ENCODE assay signal across 12 cellular contexts in genomic region chr4:41709844-41710481, GRCh38. TPM values are rescaled to one million over a fixed set of nuclear protein-coding genes. Genes with fewer than 3 reads are reported as not detected.
A peak's percentile ranks its signal among the peaks of the same experiment; 100 is the strongest.
DNase-seq lines count a peak whose midpoint lies in the region; ATAC-seq and TF ChIP-seq lines count a peak whose summit lies in the region.
"Had no signal": no experiment of that assay in that cellular context is flagged by ENCODE, and none has a peak within 500 bp of the region (broad histone marks: within the 10 kb centered on the region; RNA-seq: fewer than 3 reads in every experiment).

No MANE protein-coding gene starts in this region.

- H3K9me2 ChIP-seq in hepatocyte (replicated peaks; ENCODE audit: insufficient read depth) = no peaks in the 10 kb centered on the region

- no peaks in the 10 kb centered on the region for H3K4me1 ChIP-seq in hepatocyte (ENCODE audit: insufficient read depth)

- 42% methylated on average over 5 of the region's 5 CpGs for WGBS in hepatocyte (ENCODE audit: low lambda C conversion rate, missing lambda C conversion rate)

- no peaks in the 10 kb centered on the region for H3K9me3 ChIP-seq in hepatocyte (ENCODE audit: low read depth)

- no peaks in the 10 kb centered on the region for H3K36me3 ChIP-seq in hepatocyte (replicated peaks; ENCODE audit: insufficient read depth, low read depth)

- POLR2A ChIA-PET in RWPE1 (lab: Yijun Ruan, JAX; ENCODE audit: low non-redundant PET) = no interaction called here

- DNase-seq in AG20443 (ENCODE audit: low spot score) = peak; percentile 29
- DNase-seq in HT-29 (ENCODE audit: low spot score) = peak; percentile 12
- DNase-seq in RWPE1 (ENCODE audit: low spot score) = peak; percentile 82
- peak; percentile 51 for DNase-seq in hepatocyte (ENCODE audit: low spot score)
- DNase-seq in retina = no peak
- DNase-seq in activated CD8-positive, alpha-beta memory T cell treated with anti-CD3 and anti-CD28 coated beads, Interleukin-2, amount 50 U/mL, for 4 hours = no peak
- no peak for DNase-seq in GM19238 (ENCODE audit: insufficient read length, low spot score)
- DNase-seq: activated CD8-positive, alpha-beta T cell treated with anti-CD3 and anti-CD28 coated beads for 36 hours; Right ventricle myocardium superior had no signal

- H2AFZ ChIP-seq in hepatocyte = no peak overlapping the region

- TF ChIP-seq CTCF in RWPE1 (conservative IDR thresholded peaks at IDR 0.05; ENCODE audit: low read depth) (no peak), hepatocyte (IDR thresholded peaks at IDR 0.05; ENCODE audit: poor library complexity) (no peak)

- no peaks in the 10 kb centered on the region for H3K79me2 ChIP-seq in hepatocyte

- CTCF ChIA-PET in RWPE1 (lab: Yijun Ruan, JAX) = no interaction called here

- no peaks in the 10 kb centered on the region for H4K20me1 ChIP-seq in hepatocyte (ENCODE audit: insufficient read depth, poor library complexity, severe bottlenecking)

- H3K4me3 ChIP-seq in hepatocyte = no peak overlapping the region

- no peak overlapping the region for H3K4me2 ChIP-seq in hepatocyte

- no peak overlapping the region for H3K27ac ChIP-seq in RWPE1
- peak overlapping the region; percentile 41 for H3K27ac ChIP-seq in hepatocyte

- no peaks in the 10 kb centered on the region for H3K27me3 ChIP-seq in hepatocyte

- no peak for ATAC-seq in HG03108 (IDR thresholded peaks at IDR 0.05; ENCODE audit: unreplicated experiment)
- ATAC-seq: activated CD8-positive, alpha-beta T cell treated with anti-CD3 and anti-CD28 coated beads for 36 hours had no signal

RNA-seq across cellular contexts. Expression of gene PHOX2B, which starts 38.6 kb away (rescaled TPM):
- total RNA-seq in HT-29 (2014; rRNA removed; shearing (Covaris generic)) = not detected in 2 replicates
- not detected in 2 replicates for total RNA-seq in hepatocyte
- not detected in 2 replicates for polyA plus RNA-seq in hepatocyte
- total RNA-seq: activated CD8-positive, alpha-beta T cell treated with anti-CD3 and anti-CD28 coated beads for 36 hours; cardiac septum; glomerular endothelial cell; Right ventricle myocardium superior had no signal

Comparison
In these comparisons a context has a peak if more than half of its experiments do, and no peak if none do; other contexts are left out.
1. DNase-seq: peak in AG20443 (single experiment), HT-29 (single experiment), RWPE1 (single experiment) and hepatocyte (single experiment); none in retina (single experiment), activated CD8-positive, alpha-beta memory T cell treated with anti-CD3 and anti-CD28 coated beads, Interleukin-2, amount 50 U/mL, for 4 hours (single experiment) and GM19238 (single experiment).